1 cellular context compared by ENCODE assay signal in genomic region chr7:44082541-44083207, GRCh38.
TF ChIP-seq lines count a peak whose summit lies in the region.

No MANE protein-coding gene starts in this region.

TF ChIP-seq in HepG2, 621 proteins besides CTCF, POLR2A, EP300 and RAD21 (continued from another document and continues in another):
- no peak for TF ChIP-seq BRCA1 (CRISPR knock-in tag; IDR thresholded peaks at IDR 0.05)
- no peak for TF ChIP-seq ZMYM2 (CRISPR knock-in tag; IDR thresholded peaks at IDR 0.05)
- 0 out of 2 replicates have a peak, but pooled peaks have one; percentile 14 for TF ChIP-seq ZNF124 (CRISPR knock-in tag; IDR thresholded peaks at IDR 0.05)
- TF ChIP-seq ZNF17 (CRISPR knock-in tag; IDR thresholded peaks at IDR 0.05), result no peak
- TF ChIP-seq RXRB (CRISPR knock-in tag; IDR thresholded peaks at IDR 0.05; ENCODE audit: borderline replicate concordance), result 0 out of 2 replicates have a peak, but pooled peaks have one; percentile 16
- 0 out of 2 replicates have a peak, but pooled peaks have one; percentile 34 for TF ChIP-seq PPARG (CRISPR knock-in tag; conservative IDR thresholded peaks at IDR 0.05)
- TF ChIP-seq SOX5 (CRISPR knock-in tag; IDR thresholded peaks at IDR 0.05; ENCODE audit: borderline replicate concordance), result 0 out of 2 replicates have a peak, but pooled peaks have one; percentile 9
- TF ChIP-seq ZFP37 (CRISPR knock-in tag; IDR thresholded peaks at IDR 0.05; ENCODE audit: borderline replicate concordance), result 0 out of 2 replicates have a peak, but pooled peaks have one; percentile 41
- TF ChIP-seq ETV6 (CRISPR knock-in tag; conservative IDR thresholded peaks at IDR 0.05), result no peak
- no peak for TF ChIP-seq PAWR (CRISPR knock-in tag; IDR thresholded peaks at IDR 0.05; ENCODE audit: borderline replicate concordance)
- no peak for TF ChIP-seq ZNF160 (CRISPR knock-in tag; IDR thresholded peaks at IDR 0.05)
- 0 out of 2 replicates have a peak, but pooled peaks have one; percentile 49 for TF ChIP-seq ZNF790 (CRISPR knock-in tag; IDR thresholded peaks at IDR 0.05; ENCODE audit: borderline replicate concordance)
- TF ChIP-seq ARID5B (CRISPR knock-in tag; IDR thresholded peaks at IDR 0.05), result peak; percentile 56
- TF ChIP-seq UBTF (CRISPR knock-in tag; IDR thresholded peaks at IDR 0.05), result peak; percentile 70; the same call in 1 of the 2 replicates
- no peak for TF ChIP-seq RFX3 (CRISPR knock-in tag; IDR thresholded peaks at IDR 0.05)
- TF ChIP-seq ZGPAT (CRISPR knock-in tag; IDR thresholded peaks at IDR 0.05), result no peak; the same call in 1 of the 2 replicates
- 0 out of 2 replicates have a peak, but pooled peaks have one; percentile 34 for TF ChIP-seq ZNF768 (CRISPR knock-in tag; IDR thresholded peaks at IDR 0.05)
- TF ChIP-seq, protein P1, sequence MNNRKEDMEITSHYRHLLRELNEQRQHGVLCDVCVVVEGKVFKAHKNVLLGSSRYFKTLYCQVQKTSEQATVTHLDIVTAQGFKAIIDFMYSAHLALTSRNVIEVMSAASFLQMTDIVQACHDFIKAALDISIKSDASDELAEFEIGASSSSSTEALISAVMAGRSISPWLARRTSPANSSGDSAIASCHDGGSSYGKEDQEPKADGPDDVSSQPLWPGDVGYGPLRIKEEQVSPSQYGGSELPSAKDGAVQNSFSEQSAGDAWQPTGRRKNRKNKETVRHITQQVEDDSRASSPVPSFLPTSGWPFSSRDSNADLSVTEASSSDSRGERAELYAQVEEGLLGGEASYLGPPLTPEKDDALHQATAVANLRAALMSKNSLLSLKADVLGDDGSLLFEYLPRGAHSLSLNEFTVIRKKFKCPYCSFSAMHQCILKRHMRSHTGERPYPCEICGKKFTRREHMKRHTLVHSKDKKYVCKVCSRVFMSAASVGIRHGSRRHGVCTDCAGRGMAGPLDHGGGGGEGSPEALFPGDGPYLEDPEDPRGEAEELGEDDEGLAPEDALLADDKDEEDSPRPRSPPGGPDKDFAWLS (CRISPR knock-in tag; IDR thresholded peaks at IDR 0.05; ENCODE audit: borderline replicate concordance), result no peak
- TF ChIP-seq MEF2D (CRISPR knock-in tag; IDR thresholded peaks at IDR 0.05), result no peak
- TF ChIP-seq, protein P2, sequence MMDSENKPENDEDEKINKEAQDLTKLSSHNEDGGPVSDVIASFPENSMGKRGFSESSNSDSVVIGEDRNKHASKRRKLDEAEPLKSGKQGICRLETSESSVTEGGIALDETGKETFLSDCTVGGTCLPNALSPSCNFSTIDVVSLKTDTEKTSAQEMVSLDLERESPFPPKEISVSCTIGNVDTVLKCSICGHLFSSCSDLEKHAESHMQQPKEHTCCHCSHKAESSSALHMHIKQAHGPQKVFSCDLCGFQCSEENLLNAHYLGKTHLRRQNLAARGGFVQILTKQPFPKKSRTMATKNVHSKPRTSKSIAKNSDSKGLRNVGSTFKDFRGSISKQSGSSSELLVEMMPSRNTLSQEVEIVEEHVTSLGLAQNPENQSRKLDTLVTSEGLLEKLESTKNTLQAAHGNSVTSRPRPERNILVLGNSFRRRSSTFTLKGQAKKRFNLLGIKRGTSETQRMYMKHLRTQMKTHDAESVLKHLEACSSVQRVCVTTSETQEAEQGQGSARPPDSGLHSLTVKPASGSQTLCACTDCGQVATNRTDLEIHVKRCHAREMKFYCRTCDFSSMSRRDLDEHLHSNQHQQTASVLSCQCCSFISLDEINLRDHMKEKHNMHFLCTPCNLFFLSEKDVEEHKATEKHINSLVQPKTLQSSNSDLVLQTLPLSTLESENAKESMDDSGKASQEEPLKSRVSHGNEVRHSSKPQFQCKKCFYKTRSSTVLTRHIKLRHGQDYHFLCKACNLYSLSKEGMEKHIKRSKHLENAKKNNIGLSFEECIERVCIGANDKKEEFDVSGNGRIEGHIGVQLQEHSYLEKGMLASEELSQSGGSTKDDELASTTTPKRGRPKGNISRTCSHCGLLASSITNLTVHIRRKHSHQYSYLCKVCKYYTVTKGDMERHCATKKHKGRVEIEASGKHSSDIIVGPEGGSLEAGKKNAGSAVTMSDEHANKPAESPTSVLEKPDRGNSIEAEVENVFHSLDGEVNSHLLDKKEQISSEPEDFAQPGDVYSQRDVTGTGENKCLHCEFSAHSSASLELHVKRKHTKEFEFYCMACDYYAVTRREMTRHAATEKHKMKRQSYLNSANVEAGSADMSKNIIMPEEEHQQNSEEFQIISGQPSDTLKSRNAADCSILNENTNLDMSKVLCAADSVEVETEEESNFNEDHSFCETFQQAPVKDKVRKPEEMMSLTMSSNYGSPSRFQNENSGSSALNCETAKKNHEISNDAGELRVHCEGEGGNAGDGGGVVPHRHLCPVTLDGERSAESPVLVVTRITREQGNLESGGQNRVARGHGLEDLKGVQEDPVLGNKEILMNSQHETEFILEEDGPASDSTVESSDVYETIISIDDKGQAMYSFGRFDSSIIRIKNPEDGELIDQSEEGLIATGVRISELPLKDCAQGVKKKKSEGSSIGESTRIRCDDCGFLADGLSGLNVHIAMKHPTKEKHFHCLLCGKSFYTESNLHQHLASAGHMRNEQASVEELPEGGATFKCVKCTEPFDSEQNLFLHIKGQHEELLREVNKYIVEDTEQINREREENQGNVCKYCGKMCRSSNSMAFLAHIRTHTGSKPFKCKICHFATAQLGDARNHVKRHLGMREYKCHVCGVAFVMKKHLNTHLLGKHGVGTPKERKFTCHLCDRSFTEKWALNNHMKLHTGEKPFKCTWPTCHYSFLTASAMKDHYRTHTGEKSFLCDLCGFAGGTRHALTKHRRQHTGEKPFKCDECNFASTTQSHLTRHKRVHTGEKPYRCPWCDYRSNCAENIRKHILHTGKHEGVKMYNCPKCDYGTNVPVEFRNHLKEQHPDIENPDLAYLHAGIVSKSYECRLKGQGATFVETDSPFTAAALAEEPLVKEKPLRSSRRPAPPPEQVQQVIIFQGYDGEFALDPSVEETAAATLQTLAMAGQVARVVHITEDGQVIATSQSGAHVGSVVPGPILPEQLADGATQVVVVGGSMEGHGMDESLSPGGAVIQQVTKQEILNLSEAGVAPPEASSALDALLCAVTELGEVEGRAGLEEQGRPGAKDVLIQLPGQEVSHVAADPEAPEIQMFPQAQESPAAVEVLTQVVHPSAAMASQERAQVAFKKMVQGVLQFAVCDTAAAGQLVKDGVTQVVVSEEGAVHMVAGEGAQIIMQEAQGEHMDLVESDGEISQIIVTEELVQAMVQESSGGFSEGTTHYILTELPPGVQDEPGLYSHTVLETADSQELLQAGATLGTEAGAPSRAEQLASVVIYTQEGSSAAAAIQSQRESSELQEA (CRISPR knock-in tag; IDR thresholded peaks at IDR 0.05; ENCODE audit: not compliant biosample characterization), result no peak
- TF ChIP-seq ZNF10 (CRISPR knock-in tag; IDR thresholded peaks at IDR 0.05; ENCODE audit: borderline replicate concordance, low read depth), result no peak
- no peak for TF ChIP-seq GABPA (IDR thresholded peaks at IDR 0.05; ENCODE audit: low read depth, low read length)
- TF ChIP-seq GABPA (CRISPR knock-in tag; IDR thresholded peaks at IDR 0.05; ENCODE audit: low read depth), result peak; percentile 86
- TF ChIP-seq TEAD3 (CRISPR knock-in tag; optimal IDR thresholded peaks at IDR 0.05; ENCODE audit: borderline replicate concordance), result peak; percentile 20
- TF ChIP-seq, protein P3, sequence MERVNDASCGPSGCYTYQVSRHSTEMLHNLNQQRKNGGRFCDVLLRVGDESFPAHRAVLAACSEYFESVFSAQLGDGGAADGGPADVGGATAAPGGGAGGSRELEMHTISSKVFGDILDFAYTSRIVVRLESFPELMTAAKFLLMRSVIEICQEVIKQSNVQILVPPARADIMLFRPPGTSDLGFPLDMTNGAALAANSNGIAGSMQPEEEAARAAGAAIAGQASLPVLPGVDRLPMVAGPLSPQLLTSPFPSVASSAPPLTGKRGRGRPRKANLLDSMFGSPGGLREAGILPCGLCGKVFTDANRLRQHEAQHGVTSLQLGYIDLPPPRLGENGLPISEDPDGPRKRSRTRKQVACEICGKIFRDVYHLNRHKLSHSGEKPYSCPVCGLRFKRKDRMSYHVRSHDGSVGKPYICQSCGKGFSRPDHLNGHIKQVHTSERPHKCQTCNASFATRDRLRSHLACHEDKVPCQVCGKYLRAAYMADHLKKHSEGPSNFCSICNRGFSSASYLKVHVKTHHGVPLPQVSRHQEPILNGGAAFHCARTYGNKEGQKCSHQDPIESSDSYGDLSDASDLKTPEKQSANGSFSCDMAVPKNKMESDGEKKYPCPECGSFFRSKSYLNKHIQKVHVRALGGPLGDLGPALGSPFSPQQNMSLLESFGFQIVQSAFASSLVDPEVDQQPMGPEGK (CRISPR knock-in tag; IDR thresholded peaks at IDR 0.05), result peak; percentile 72
- 0 out of 2 replicates have a peak, but pooled peaks have one; percentile 18 for TF ChIP-seq ELF3 (CRISPR knock-in tag; IDR thresholded peaks at IDR 0.05)
- TF ChIP-seq MXI1 (IDR thresholded peaks at IDR 0.05; ENCODE audit: borderline replicate concordance, low read depth, low read length), result peak; percentile 77; the same call in 1 of the 3 replicates
- TF ChIP-seq, protein P4, sequence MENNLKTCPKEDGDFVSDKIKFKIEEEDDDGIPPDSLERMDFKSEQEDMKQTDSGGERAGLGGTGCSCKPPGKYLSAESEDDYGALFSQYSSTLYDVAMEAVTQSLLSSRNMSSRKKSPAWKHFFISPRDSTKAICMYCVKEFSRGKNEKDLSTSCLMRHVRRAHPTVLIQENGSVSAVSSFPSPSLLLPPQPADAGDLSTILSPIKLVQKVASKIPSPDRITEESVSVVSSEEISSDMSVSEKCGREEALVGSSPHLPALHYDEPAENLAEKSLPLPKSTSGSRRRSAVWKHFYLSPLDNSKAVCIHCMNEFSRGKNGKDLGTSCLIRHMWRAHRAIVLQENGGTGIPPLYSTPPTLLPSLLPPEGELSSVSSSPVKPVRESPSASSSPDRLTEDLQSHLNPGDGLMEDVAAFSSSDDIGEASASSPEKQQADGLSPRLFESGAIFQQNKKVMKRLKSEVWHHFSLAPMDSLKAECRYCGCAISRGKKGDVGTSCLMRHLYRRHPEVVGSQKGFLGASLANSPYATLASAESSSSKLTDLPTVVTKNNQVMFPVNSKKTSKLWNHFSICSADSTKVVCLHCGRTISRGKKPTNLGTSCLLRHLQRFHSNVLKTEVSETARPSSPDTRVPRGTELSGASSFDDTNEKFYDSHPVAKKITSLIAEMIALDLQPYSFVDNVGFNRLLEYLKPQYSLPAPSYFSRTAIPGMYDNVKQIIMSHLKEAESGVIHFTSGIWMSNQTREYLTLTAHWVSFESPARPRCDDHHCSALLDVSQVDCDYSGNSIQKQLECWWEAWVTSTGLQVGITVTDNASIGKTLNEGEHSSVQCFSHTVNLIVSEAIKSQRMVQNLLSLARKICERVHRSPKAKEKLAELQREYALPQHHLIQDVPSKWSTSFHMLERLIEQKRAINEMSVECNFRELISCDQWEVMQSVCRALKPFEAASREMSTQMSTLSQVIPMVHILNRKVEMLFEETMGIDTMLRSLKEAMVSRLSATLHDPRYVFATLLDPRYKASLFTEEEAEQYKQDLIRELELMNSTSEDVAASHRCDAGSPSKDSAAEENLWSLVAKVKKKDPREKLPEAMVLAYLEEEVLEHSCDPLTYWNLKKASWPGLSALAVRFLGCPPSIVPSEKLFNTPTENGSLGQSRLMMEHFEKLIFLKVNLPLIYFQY (CRISPR knock-in tag; IDR thresholded peaks at IDR 0.05; ENCODE audit: borderline replicate concordance), result no peak
- TF ChIP-seq FOXO1 (CRISPR knock-in tag; IDR thresholded peaks at IDR 0.05), result peak; percentile 51; the same call in 1 of the 2 replicates
- TF ChIP-seq SIN3A (IDR thresholded peaks at IDR 0.05; ENCODE audit: borderline replicate concordance, low read depth, low read length), result peak; percentile 55; the same call in 1 of the 2 replicates
- no peak for TF ChIP-seq NR2F6 (IDR thresholded peaks at IDR 0.05)
- TF ChIP-seq NR2F6 (CRISPR knock-in tag; IDR thresholded peaks at IDR 0.05), result 0 out of 2 replicates have a peak, but pooled peaks have one; percentile 9
